Comparison of ENCODE assay signal across 26 cellular contexts in genomic region chrX:73448379-73448778, GRCh38. TPM values are rescaled to one million over a fixed set of nuclear protein-coding genes. Genes with fewer than 3 reads are reported as not detected.
DNase-seq lines count a peak whose midpoint lies in the region; ATAC-seq and TF ChIP-seq lines count a peak whose summit lies in the region.
"Had no signal": no experiment of that assay in that cellular context is flagged by ENCODE, and none has a peak within 500 bp of the region (broad histone marks: within the 10 kb centered on the region; RNA-seq: fewer than 3 reads in every experiment).

No MANE protein-coding gene starts in this region.

- no peaks in the 10 kb centered on the region for H3K36me3 ChIP-seq in HUES6 (ENCODE audit: control insufficient read depth, insufficient read depth, low read length)
- H3K36me3 ChIP-seq in iPS DF 6.9 (ENCODE audit: control insufficient read depth, insufficient read depth, low read length) = no peaks in the 10 kb centered on the region
- H3K36me3 ChIP-seq in sigmoid colon = no peaks in the 10 kb centered on the region
- H3K36me3 ChIP-seq in aorta (ENCODE audit: control insufficient read depth in 1 of 2, insufficient read depth in 2 of 2, low read length in 1 of 2) = no peaks in the 10 kb centered on the region
- H3K36me3 ChIP-seq: colonic mucosa, heart right ventricle, SJSA1 had no signal

- WGBS in iPS DF 6.9 (ENCODE audit: insufficient coverage, insufficient read length) = no CpG with 5 or more reads among the region's 20 CpGs
- 8 to 22% methylated on average over 20 of the region's 20 CpGs for WGBS in sigmoid colon, 2 donors
- 6 to 25% methylated on average over 20 of the region's 20 CpGs for WGBS in aorta, 2 donors

- no peak overlapping the region for H3K27ac ChIP-seq in HUES6 (ENCODE audit: low read depth, low read length)
- H3K27ac ChIP-seq in iPS DF 6.9 (ENCODE audit: low read length) = no peak overlapping the region
- no peak overlapping the region for H3K27ac ChIP-seq in sigmoid colon
- H3K27ac ChIP-seq in aorta (ENCODE audit: low read depth in 1 of 2, low read length in 2 of 2) = no peak overlapping the region
- H3K27ac ChIP-seq: body of pancreas, colonic mucosa, heart right ventricle, SJSA1 had no signal

- peaks cover 85% of the 10 kb centered on the region; the same call in 1 of the 2 replicates for H3K27me3 ChIP-seq in HUES6 (ENCODE audit: control insufficient read depth, insufficient read depth, low read length)
- peaks cover 15% of the 10 kb centered on the region for H3K27me3 ChIP-seq in iPS DF 6.9 (ENCODE audit: control insufficient read depth, insufficient read depth, low read length)
- H3K27me3 ChIP-seq in sigmoid colon = peaks cover 0 to 13% (median 0%) of the 10 kb centered on the region in 3 donors
- no peaks in the 10 kb centered on the region for H3K27me3 ChIP-seq in aorta (ENCODE audit: control insufficient read depth in 1 of 2, insufficient read depth in 2 of 2, low read length in 1 of 2)
- H3K27me3 ChIP-seq: body of pancreas, SJSA1 had no signal

- TF ChIP-seq POLR2A in sigmoid colon (IDR thresholded peaks at IDR 0.05) = no peak

- H3K4me3 ChIP-seq in HUES6 (ENCODE audit: low read depth, low read length) (peak overlapping the region; percentile 46), iPS DF 6.9 (ENCODE audit: low read length) (peak overlapping the region; percentile 23; the same call in 1 of the 2 replicates), sigmoid colon (peak overlapping the region in 3 of 4 donors; percentile 15 to 22 (median 20)), aorta (ENCODE audit: low read length in 2 of 2) (no peak overlapping the region)
- H3K4me3 ChIP-seq: body of pancreas, colonic mucosa, SJSA1 had no signal

- H3K4me3 Mint-ChIP-seq in activated T-cell treated with anti-CD3 and anti-CD28 coated beads, Interleukin-2, amount 50 U/mL, for 72 hours = peak overlapping the region; percentile 34 to 52
- H3K4me3 Mint-ChIP-seq: activated CD4-positive, alpha-beta memory T cell treated with anti-CD3 and anti-CD28 coated beads for 36 hours; activated naive CD4-positive, alpha-beta T cell treated with anti-CD3 and anti-CD28 coated beads, Interleukin-2, amount 50 U/mL, for 24 hours; memory B cell; T-helper 1 cell treated with Interleukin-12 subunit alpha and Interleukin-12 subunit beta and Interleukin-4 antibody, amounts not matched to agents 30 μg/mL and 1 μg/mL, for 36 hours had no signal

- DNase-seq in activated T-cell treated with anti-CD3 and anti-CD28 coated beads, Interleukin-2, amount 50 U/mL, for 72 hours = no peak
- DNase-seq in activated T-cell treated with anti-CD3 and anti-CD28 coated beads for 4 hours = no peak
- no peak for DNase-seq in iPS DF 6.9 (ENCODE audit: low read depth, low spot score)
- DNase-seq in sigmoid colon = no peak
- no peak for DNase-seq in RKO (ENCODE audit: low spot score)
- DNase-seq in aorta = no peak
- DNase-seq: activated CD4-positive, alpha-beta memory T cell treated with anti-CD3 and anti-CD28 coated beads for 36 hours; colonic mucosa; DMS153; heart right ventricle; NCI-H1417 treated with DMSO at 0.1 percent for 48 hours; NCI-H526; PC-3; stimulated activated CD4-positive, alpha-beta T cell treated with anti-CD3 and anti-CD28 coated beads, Interleukin-12 subunit alpha, Interleukin-12 subunit beta, amount 100 ng/mL, for 4 hours had no signal

- H3K36me3 Mint-ChIP-seq in activated T-cell treated with anti-CD3 and anti-CD28 coated beads, Interleukin-2, amount 50 U/mL, for 72 hours (ENCODE audit: insufficient read depth in 2 of 2) = no peaks in the 10 kb centered on the region
- H3K36me3 Mint-ChIP-seq: activated CD4-positive, alpha-beta memory T cell treated with anti-CD3 and anti-CD28 coated beads for 36 hours; memory B cell had no signal

- H3K4me1 ChIP-seq in HUES6 (ENCODE audit: control insufficient read depth, insufficient read depth, low read length) (peaks cover 12% of the 10 kb centered on the region), iPS DF 6.9 (ENCODE audit: control insufficient read depth, insufficient read depth, low read length) (no peaks in the 10 kb centered on the region), sigmoid colon (peaks cover 0 to 3% (median 0%) of the 10 kb centered on the region in 4 donors), aorta (ENCODE audit: control insufficient read depth in 1 of 2, insufficient read depth in 2 of 2, low read length in 2 of 2) (no peaks in the 10 kb centered on the region)
- H3K4me1 ChIP-seq: body of pancreas, colonic mucosa, heart right ventricle, SJSA1 had no signal

- no peak overlapping the region for H3K9ac ChIP-seq in HUES6 (ENCODE audit: low read length)

- no peak for TF ChIP-seq EP300 in sigmoid colon (IDR thresholded peaks at IDR 0.05)

- no peak for TF ChIP-seq CTCF in sigmoid colon (IDR thresholded peaks at IDR 0.05)

- H3K9me3 Mint-ChIP-seq in activated T-cell treated with anti-CD3 and anti-CD28 coated beads, Interleukin-2, amount 50 U/mL, for 72 hours = no peaks in the 10 kb centered on the region
- H3K9me3 Mint-ChIP-seq: activated CD4-positive, alpha-beta memory T cell treated with anti-CD3 and anti-CD28 coated beads for 36 hours; activated naive CD4-positive, alpha-beta T cell treated with anti-CD3 and anti-CD28 coated beads, Interleukin-2, amount 50 U/mL, for 24 hours; memory B cell; T-helper 1 cell treated with Interleukin-12 subunit alpha and Interleukin-12 subunit beta and Interleukin-4 antibody, amounts not matched to agents 30 μg/mL and 1 μg/mL, for 36 hours had no signal

- H3K4me1 Mint-ChIP-seq in activated T-cell treated with anti-CD3 and anti-CD28 coated beads, Interleukin-2, amount 50 U/mL, for 72 hours (ENCODE audit: low read depth) = no peaks in the 10 kb centered on the region
- H3K4me1 Mint-ChIP-seq: memory B cell had no signal

- H3K9me3 ChIP-seq in HUES6 (ENCODE audit: control insufficient read depth, insufficient read depth, low read depth, low read length) (peaks cover 4% of the 10 kb centered on the region; the same call in 1 of the 2 replicates), iPS DF 6.9 (ENCODE audit: control insufficient read depth, insufficient read depth, low read length) (no peaks in the 10 kb centered on the region), sigmoid colon (no peaks in the 10 kb centered on the region), aorta (ENCODE audit: control insufficient read depth, low read length) (no peaks in the 10 kb centered on the region)
- H3K9me3 ChIP-seq: body of pancreas, colonic mucosa, heart right ventricle, SJSA1 had no signal

- no peak for ATAC-seq in activated T-cell treated with anti-CD3 and anti-CD28 coated beads, Interleukin-2, amount 50 U/mL, for 72 hours (replicated peaks in 1 of 2)
- ATAC-seq in HG02870 (IDR thresholded peaks at IDR 0.05; ENCODE audit: unreplicated experiment) (no peak), aorta (ENCODE audit: low FRiP score) (no peak)
- ATAC-seq: body of pancreas, heart right ventricle, PC-3 had no signal

- H3K27ac Mint-ChIP-seq in activated T-cell treated with anti-CD3 and anti-CD28 coated beads, Interleukin-2, amount 50 U/mL, for 72 hours = no peak overlapping the region
- H3K27ac Mint-ChIP-seq: activated CD4-positive, alpha-beta memory T cell treated with anti-CD3 and anti-CD28 coated beads for 36 hours; activated naive CD4-positive, alpha-beta T cell treated with anti-CD3 and anti-CD28 coated beads, Interleukin-2, amount 50 U/mL, for 24 hours; memory B cell; T-helper 1 cell treated with Interleukin-12 subunit alpha and Interleukin-12 subunit beta and Interleukin-4 antibody, amounts not matched to agents 30 μg/mL and 1 μg/mL, for 36 hours had no signal

- peaks cover 93% of the 10 kb centered on the region for H3K27me3 Mint-ChIP-seq in activated T-cell treated with anti-CD3 and anti-CD28 coated beads, Interleukin-2, amount 50 U/mL, for 72 hours (ENCODE audit: low read depth)

- intact Hi-C loops in sigmoid colon (cut with DNase I) (no loop called here), aorta (cut with DNase I) (no loop called here)

RNA-seq across cellular contexts. Expression of gene CDX4, which starts 1.5 kb away (rescaled TPM):
- total RNA-seq in activated T-cell treated with anti-CD3 and anti-CD28 coated beads, Interleukin-2, amount 50 U/mL, for 72 hours = not detected
- not detected for total RNA-seq in sigmoid colon
- polyA plus RNA-seq in sigmoid colon = not detected
- total RNA-seq in aorta = not detected
- not detected for polyA plus RNA-seq in aorta
- total RNA-seq: activated CD4-positive, alpha-beta memory T cell treated with anti-CD3 and anti-CD28 coated beads for 36 hours; body of pancreas; colonic mucosa; heart right ventricle; HT1080; PC-3; pulmonary artery endothelial cell; SJSA1 had no signal
- polyA plus RNA-seq: AG04450, heart right ventricle, keratinocyte, neural cell had no signal

Comparison
In these comparisons a context has a peak if more than half of its experiments do, and no peak if none do; other contexts are left out.
1. H3K4me3 ChIP-seq: peak in HUES6 (single experiment), iPS DF 6.9 (single experiment) and sigmoid colon (3 of 4); none in aorta (0 of 2).